10 cellular contexts compared by ENCODE assay signal in the genomic region with DNA sequence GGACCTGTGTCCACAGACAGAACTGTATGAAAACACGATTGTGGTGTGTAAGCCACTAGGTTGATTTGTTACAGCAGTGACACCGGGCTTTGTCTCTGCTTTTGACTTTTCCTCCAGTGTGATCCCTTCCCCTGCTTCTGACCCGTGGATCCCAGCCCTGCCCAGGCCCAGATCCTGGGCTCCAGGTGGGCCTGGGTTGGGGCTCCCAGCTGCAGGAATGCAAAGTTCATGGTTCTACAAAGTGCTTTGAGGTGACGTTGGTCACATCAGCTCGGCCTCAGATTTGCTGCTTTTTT. TPM values are rescaled to one million over a fixed set of nuclear protein-coding genes. Genes with fewer than 3 reads are reported as not detected.
DNase-seq lines count a peak whose midpoint lies in the region; ATAC-seq and TF ChIP-seq lines count a peak whose summit lies in the region.
"Had no signal": no experiment of that assay in that cellular context is flagged by ENCODE, and none has a peak within 500 bp of the region (broad histone marks: within the 10 kb centered on the region; RNA-seq: fewer than 3 reads in every experiment).

No MANE protein-coding gene starts in this region.

- peaks cover 5% of the 10 kb centered on the region for H3K36me3 Mint-ChIP-seq in activated naive CD4-positive, alpha-beta T cell treated with anti-CD3 and anti-CD28 coated beads for 36 hours (ENCODE audit: low read depth)
- no peaks in the 10 kb centered on the region for H3K36me3 Mint-ChIP-seq in activated T-cell treated with anti-CD3 and anti-CD28 coated beads, Interleukin-2, amount 50 U/mL, for 72 hours (ENCODE audit: insufficient read depth in 2 of 2)

- intact Hi-C loops in activated naive CD4-positive, alpha-beta T cell treated with anti-CD3 and anti-CD28 coated beads for 36 hours (cut with micrococcal nuclease): loop anchor here (1.0 kb wide), 1 partner anchor 119 kb away; the partner anchor contains the start of gene ODC1
- intact Hi-C loops in lower lobe of right lung (cut with DNase I): no loop called here
- intact Hi-C loops in stomach (cut with DNase I; ENCODE audit: low total_unique reads): no loop called here

- TF ChIP-seq CTCF in lower lobe of right lung (IDR thresholded peaks at IDR 0.05): no peak
- TF ChIP-seq CTCF in stomach (IDR thresholded peaks at IDR 0.05): no peak

- H3K4me1 ChIP-seq in lower lobe of right lung: peaks cover 85% of the 10 kb centered on the region
- H3K4me1 ChIP-seq in stomach: peaks cover 49 to 84% (median 74%) of the 10 kb centered on the region in 4 donors

- no peaks in the 10 kb centered on the region for H3K27me3 ChIP-seq in lower lobe of right lung (ENCODE audit: low read depth)
- no peaks in the 10 kb centered on the region for H3K27me3 ChIP-seq in stomach

- H3K27ac ChIP-seq in lower lobe of right lung: peak overlapping the region; percentile 53
- peak overlapping the region in 4 of 5 donors; percentile 18 to 65 (median 58) for H3K27ac ChIP-seq in stomach

- no peaks in the 10 kb centered on the region for H3K9me3 Mint-ChIP-seq in activated naive CD4-positive, alpha-beta T cell treated with anti-CD3 and anti-CD28 coated beads for 36 hours
- no peaks in the 10 kb centered on the region for H3K9me3 Mint-ChIP-seq in activated T-cell treated with anti-CD3 and anti-CD28 coated beads, Interleukin-2, amount 50 U/mL, for 72 hours

- no peak for TF ChIP-seq EP300 in stomach (IDR thresholded peaks at IDR 0.05)

- no peak for TF ChIP-seq POLR2A in stomach (IDR thresholded peaks at IDR 0.05)

- peaks cover 89% of the 10 kb centered on the region for H3K4me1 Mint-ChIP-seq in activated naive CD4-positive, alpha-beta T cell treated with anti-CD3 and anti-CD28 coated beads for 36 hours (ENCODE audit: low read depth)
- H3K4me1 Mint-ChIP-seq in activated T-cell treated with anti-CD3 and anti-CD28 coated beads, Interleukin-2, amount 50 U/mL, for 72 hours (ENCODE audit: low read depth): peaks cover 84% of the 10 kb centered on the region

- ATAC-seq in activated T-cell treated with anti-CD3 and anti-CD28 coated beads, Interleukin-2, amount 50 U/mL, for 72 hours (replicated peaks in 1 of 2): no peak
- ATAC-seq in lower lobe of right lung (no peak), GM18861 (IDR thresholded peaks at IDR 0.05; ENCODE audit: unreplicated experiment) (no peak), GM18873 (IDR thresholded peaks at IDR 0.05; ENCODE audit: low FRiP score, unreplicated experiment) (no peak), GM21423 (IDR thresholded peaks at IDR 0.05; ENCODE audit: unreplicated experiment) (no peak)

- no peaks in the 10 kb centered on the region for H3K27me3 Mint-ChIP-seq in activated naive CD4-positive, alpha-beta T cell treated with anti-CD3 and anti-CD28 coated beads for 36 hours (ENCODE audit: low read depth)
- H3K27me3 Mint-ChIP-seq in activated T-cell treated with anti-CD3 and anti-CD28 coated beads, Interleukin-2, amount 50 U/mL, for 72 hours (ENCODE audit: low read depth): no peaks in the 10 kb centered on the region

- WGBS in stomach, 5 donors: 60 to 68% (median 66%) methylated on average over 5 of the region's 5 CpGs

- DNase-seq in activated naive CD4-positive, alpha-beta T cell treated with anti-CD3 and anti-CD28 coated beads for 36 hours: peak; percentile 22
- DNase-seq in activated naive CD4-positive, alpha-beta T cell (lab: John Stamatoyannopoulos, UW): no peak
- peak in 1 of 2 donors; percentile 14 for DNase-seq in activated T-cell treated with anti-CD3 and anti-CD28 coated beads, Interleukin-2, amount 50 U/mL, for 72 hours
- DNase-seq in lower lobe of right lung: no peak
- DNase-seq in stomach: no peak
- DNase-seq: GOT3, NCI-H526 had no signal

- peak overlapping the region; percentile 91 for H3K27ac Mint-ChIP-seq in activated naive CD4-positive, alpha-beta T cell treated with anti-CD3 and anti-CD28 coated beads for 36 hours
- peak overlapping the region; percentile 82 for H3K27ac Mint-ChIP-seq in activated T-cell treated with anti-CD3 and anti-CD28 coated beads, Interleukin-2, amount 50 U/mL, for 72 hours

- CTCF ChIA-PET in activated naive CD4-positive, alpha-beta T cell treated with anti-CD3 and anti-CD28 coated beads for 36 hours (lab: Charles Lee): interaction anchor here (0.6 to 7.1 kb wide), 3 partner anchors 24 to 434 kb away, joined by 3 to 119 read pairs (median 74); partner anchors contain the start of gene HPCAL1

- H3K9me3 ChIP-seq in lower lobe of right lung: no peaks in the 10 kb centered on the region
- H3K9me3 ChIP-seq in stomach: no peaks in the 10 kb centered on the region

- H3K4me3 ChIP-seq in lower lobe of right lung: no peak overlapping the region
- H3K4me3 ChIP-seq in stomach: peak overlapping the region in 1 of 4 donors; percentile 35

- H3K4me3 Mint-ChIP-seq in activated naive CD4-positive, alpha-beta T cell treated with anti-CD3 and anti-CD28 coated beads for 36 hours: peak overlapping the region; percentile 86
- H3K4me3 Mint-ChIP-seq in activated T-cell treated with anti-CD3 and anti-CD28 coated beads, Interleukin-2, amount 50 U/mL, for 72 hours: peak overlapping the region; percentile 89 to 91

- H3K36me3 ChIP-seq in lower lobe of right lung (no peaks in the 10 kb centered on the region), stomach (no peaks in the 10 kb centered on the region)

RNA-seq across cellular contexts. Expression of gene HPCAL1, which starts 26.8 kb away (rescaled TPM):
- 10 to 100 TPM; 71.4 to 73.8 TPM for total RNA-seq in activated naive CD4-positive, alpha-beta T cell treated with anti-CD3 and anti-CD28 coated beads for 36 hours
- total RNA-seq in activated T-cell treated with anti-CD3 and anti-CD28 coated beads, Interleukin-2, amount 50 U/mL, for 72 hours: 10 to 100 TPM; 43.9 to 52.0 TPM
- total RNA-seq in lower lobe of right lung (132 TPM), stomach (100 to 1,000 TPM in 2 of 5 donors, 10 to 100 TPM in 3; 14.0 to 571 (median 89.3) TPM)
- 10 to 100 TPM; 46.4 to 97.9 (median 81.6) TPM for polyA plus RNA-seq in stomach
